Comparison of ENCODE assay signal across 24 cellular contexts in the genomic region with DNA sequence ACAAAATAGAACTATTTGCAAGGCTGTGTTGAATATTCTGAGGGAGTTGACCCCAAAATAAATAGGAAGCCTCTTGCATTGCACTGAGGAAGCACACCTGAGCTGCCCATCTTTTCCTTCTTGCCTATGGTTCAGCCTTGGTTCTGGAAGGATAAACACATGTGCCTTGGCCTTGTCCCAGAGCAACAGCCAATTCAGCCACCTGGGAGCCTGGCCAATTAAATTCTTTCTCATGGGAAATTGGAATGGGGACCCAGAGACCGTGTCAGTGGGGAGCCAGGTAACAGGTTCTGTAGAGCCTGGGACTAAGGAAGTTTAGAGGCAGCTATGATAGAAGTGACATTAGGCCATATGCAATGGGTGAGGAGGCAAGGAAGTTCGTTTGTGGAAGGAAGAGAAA.
"Had no signal": no experiment of that assay in that cellular context is flagged by ENCODE, and none has a peak within 500 bp of the region (broad histone marks: within the 10 kb centered on the region; RNA-seq: fewer than 3 reads in every experiment).

No MANE protein-coding gene starts in this region.

- H3K4me1 ChIP-seq: parathyroid adenoma, psoas muscle, right lobe of liver, testis had no signal

- H3K9me3 Mint-ChIP-seq: memory B cell; naive thymus-derived CD8-positive, alpha-beta T cell; nephron; neural progenitor cell; stimulated activated memory B cell treated with anti-CD40 and anti-IgM and Interleukin-4, amounts not matched to agents 10 μg/mL and 1 μg/mL and 100 μg/mL, for 72 hours; stimulated activated naive CD8-positive, alpha-beta T cell treated with anti-CD3 and anti-CD28 coated beads, Interleukin-15, amount 100 ng/mL, for 72 hours had no signal

- H3K27me3 ChIP-seq: hepatocyte, neural progenitor cell, neutrophil, right lobe of liver, testis, tibial artery, upper lobe of right lung had no signal

- H3K27ac ChIP-seq: hepatocyte, left ventricle myocardium inferior, neural progenitor cell, neutrophil, parathyroid adenoma, psoas muscle, testis, tibial artery, upper lobe of right lung had no signal

- H3K4me3 Mint-ChIP-seq: memory B cell; naive thymus-derived CD8-positive, alpha-beta T cell; nephron; neural progenitor cell; stimulated activated memory B cell treated with anti-CD40 and anti-IgM and Interleukin-4, amounts not matched to agents 10 μg/mL and 1 μg/mL and 100 μg/mL, for 72 hours; stimulated activated naive CD8-positive, alpha-beta T cell treated with anti-CD3 and anti-CD28 coated beads, Interleukin-15, amount 100 ng/mL, for 72 hours had no signal

- ATAC-seq: naive thymus-derived CD8-positive, alpha-beta T cell; psoas muscle; right lobe of liver; stimulated activated memory B cell treated with anti-CD40 and anti-IgM and Interleukin-4, amounts not matched to agents 10 μg/mL and 1 μg/mL and 100 μg/mL, for 72 hours; stimulated activated naive CD8-positive, alpha-beta T cell treated with anti-CD3 and anti-CD28 coated beads, Interleukin-15, amount 100 ng/mL, for 72 hours; upper lobe of right lung had no signal

- H3K27me3 Mint-ChIP-seq: stimulated activated memory B cell treated with anti-CD40 and anti-IgM and Interleukin-4, amounts not matched to agents 10 μg/mL and 1 μg/mL and 100 μg/mL, for 72 hours; stimulated activated naive CD8-positive, alpha-beta T cell treated with anti-CD3 and anti-CD28 coated beads, Interleukin-15, amount 100 ng/mL, for 72 hours had no signal

- H3K36me3 ChIP-seq: left ventricle myocardium inferior, neural progenitor cell, neutrophil, right lobe of liver, tibial artery, upper lobe of right lung had no signal

- H3K27ac Mint-ChIP-seq: memory B cell; nephron; neural progenitor cell; stimulated activated memory B cell treated with anti-CD40 and anti-IgM and Interleukin-4, amounts not matched to agents 10 μg/mL and 1 μg/mL and 100 μg/mL, for 72 hours; stimulated activated naive CD8-positive, alpha-beta T cell treated with anti-CD3 and anti-CD28 coated beads, Interleukin-15, amount 100 ng/mL, for 72 hours had no signal

- H3K4me3 ChIP-seq: hepatocyte, left ventricle myocardium inferior, lung, neural progenitor cell, psoas muscle, right lobe of liver, smooth muscle cell, testis, tibial artery, upper lobe of right lung had no signal

- H3K36me3 Mint-ChIP-seq: memory B cell; naive thymus-derived CD8-positive, alpha-beta T cell; neural progenitor cell; stimulated activated memory B cell treated with anti-CD40 and anti-IgM and Interleukin-4, amounts not matched to agents 10 μg/mL and 1 μg/mL and 100 μg/mL, for 72 hours had no signal

- H3K4me1 Mint-ChIP-seq: memory B cell; stimulated activated memory B cell treated with anti-CD40 and anti-IgM and Interleukin-4, amounts not matched to agents 10 μg/mL and 1 μg/mL and 100 μg/mL, for 72 hours had no signal

- H3K9ac ChIP-seq: neural progenitor cell, parathyroid adenoma had no signal

- H3K9me3 ChIP-seq: left ventricle myocardium inferior, neutrophil, psoas muscle, right lobe of liver, testis, tibial artery, upper lobe of right lung had no signal

- DNase-seq: islet precursor cell; left ventricle myocardium inferior; naive thymus-derived CD8-positive, alpha-beta T cell; psoas muscle; right lobe of liver; stimulated activated CD4-positive, alpha-beta T cell treated with anti-CD3 and anti-CD28 coated beads, Interleukin-1b, Interleukin-23, amount 100 ng/mL, for 48 hours; stimulated activated CD4-positive, alpha-beta T cell treated with anti-CD3 and anti-CD28 coated beads, Interleukin-2, amount 100 ng/mL, for 48 hours; stimulated activated CD4-positive, alpha-beta T cell treated with anti-CD3 and anti-CD28 coated beads, Interleukin-4, amount 100 ng/mL, for 4 hours; stimulated activated CD8-positive, alpha-beta memory T cell treated with anti-CD3 and anti-CD28 coated beads, Interleukin-4, amount 100 ng/mL, for 48 hours; stimulated activated naive CD4-positive, alpha-beta T cell treated with Interleukin-2 at 50 U/mL for 16 hours; stimulated activated naive CD8-positive, alpha-beta T cell treated with anti-CD3 and anti-CD28 coated beads, Interleukin-15, amount 100 ng/mL, for 72 hours; testis; tibial artery; trophoblast cell; upper lobe of right lung had no signal
